1 cellular context compared by ENCODE assay signal in the genomic region with DNA sequence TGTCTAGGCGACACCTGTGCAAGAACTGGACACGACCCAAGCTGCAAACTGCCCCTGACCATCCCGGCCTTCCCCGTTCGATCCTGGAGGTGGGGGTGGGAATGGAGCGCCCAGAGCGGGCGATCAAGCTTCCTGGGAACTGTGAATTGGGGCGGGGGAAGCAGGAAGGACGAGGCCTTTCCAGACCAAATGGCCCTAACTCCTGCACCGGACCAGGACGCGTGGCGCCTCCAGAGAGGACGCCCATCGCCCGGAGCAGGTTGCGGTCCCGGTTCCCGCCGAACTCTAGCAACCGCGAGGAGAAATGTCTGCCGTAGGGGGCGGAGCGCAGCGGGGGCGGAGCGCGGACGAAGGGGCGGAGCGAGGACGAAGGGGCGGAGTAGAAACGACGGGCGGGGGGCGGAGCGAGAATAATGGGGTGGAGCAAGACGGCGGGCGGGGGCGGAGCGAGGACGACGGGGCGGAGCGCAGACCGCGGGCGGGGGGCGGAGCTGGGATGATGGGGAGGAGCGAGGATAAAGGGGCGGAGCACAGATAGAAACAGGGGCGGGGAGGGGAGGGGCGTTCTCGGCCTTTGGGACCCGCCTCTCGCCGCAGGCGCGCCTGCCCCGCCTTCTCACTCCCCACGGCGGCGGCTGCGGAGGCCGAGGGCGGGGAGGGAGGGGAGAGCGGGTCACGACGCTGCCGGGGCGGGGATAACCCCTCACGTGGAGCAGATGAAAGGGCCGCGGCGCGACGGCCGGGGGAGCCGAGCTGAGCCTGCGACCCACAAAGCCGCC.
TF ChIP-seq lines count a peak whose summit lies in the region.

A gene (plus strand): TSS at position 695 of the 779 bp plus-strand sequence. CDS start 195 bp downstream, outside the sequence.

TF ChIP-seq in HepG2, 621 proteins besides CTCF, POLR2A, EP300 and RAD21 (continued from another document and continues in another):
- TF ChIP-seq RBM22 (optimal IDR thresholded peaks at IDR 0.05; ENCODE audit: low read length) (no peak), ZBTB42 (CRISPR knock-in tag; IDR thresholded peaks at IDR 0.05) (no peak), NR2F1 (CRISPR knock-in tag; IDR thresholded peaks at IDR 0.05) (peak in 1 of 2 experiments; percentile 69; a peak in 1 of 4 replicates), RELA (CRISPR knock-in tag; IDR thresholded peaks at IDR 0.05) (0 out of 2 replicates have a peak, but pooled peaks have one; percentile 40), RCOR2 (CRISPR knock-in tag; IDR thresholded peaks at IDR 0.05) (0 out of 2 replicates have a peak, but pooled peaks have one; percentile 33), MYC (CRISPR knock-in tag; IDR thresholded peaks at IDR 0.05; ENCODE audit: borderline replicate concordance) (peak; percentile 74), ZFYVE20 (CRISPR knock-in tag; IDR thresholded peaks at IDR 0.05; ENCODE audit: borderline replicate concordance, low read depth) (no peak), ZNF564 (CRISPR knock-in tag; IDR thresholded peaks at IDR 0.05) (peak; percentile 63; the same call in 1 of the 2 replicates), ZNF713 (CRISPR knock-in tag; IDR thresholded peaks at IDR 0.05) (no peak), SP2 (CRISPR knock-in tag; IDR thresholded peaks at IDR 0.05) (no peak), ZNF136 (CRISPR knock-in tag; IDR thresholded peaks at IDR 0.05; ENCODE audit: low read depth) (peak; percentile 82; the same call in 1 of the 2 replicates), FOXA3 (CRISPR knock-in tag; IDR thresholded peaks at IDR 0.05) (peak; percentile 37), DPF2 (CRISPR knock-in tag; IDR thresholded peaks at IDR 0.05; ENCODE audit: borderline replicate concordance, low read depth) (no peak), ZNF10 (CRISPR knock-in tag; IDR thresholded peaks at IDR 0.05; ENCODE audit: borderline replicate concordance, low read depth) (no peak), ZNF296 (CRISPR knock-in tag; conservative IDR thresholded peaks at IDR 0.05) (0 out of 2 replicates have a peak, but pooled peaks have one; percentile 11), NFKBIZ (CRISPR knock-in tag; IDR thresholded peaks at IDR 0.05) (no peak), PHF8 (CRISPR knock-in tag; IDR thresholded peaks at IDR 0.05) (peak; percentile 71), ZSCAN30 (CRISPR knock-in tag; IDR thresholded peaks at IDR 0.05) (no peak), SOX5 (CRISPR knock-in tag; IDR thresholded peaks at IDR 0.05; ENCODE audit: borderline replicate concordance) (peak; percentile 61), GLI4 (CRISPR knock-in tag; IDR thresholded peaks at IDR 0.05; ENCODE audit: borderline replicate concordance) (peak; percentile 38; the same call in 1 of the 2 replicates), TMF1 (CRISPR knock-in tag; IDR thresholded peaks at IDR 0.05; ENCODE audit: low read depth) (no peak; the same call in 1 of the 2 replicates), CBX5 (CRISPR knock-in tag; IDR thresholded peaks at IDR 0.05; ENCODE audit: borderline replicate concordance) (no peak), TCF12 (IDR thresholded peaks at IDR 0.05) (no peak), TCF12 (CRISPR knock-in tag; IDR thresholded peaks at IDR 0.05) (peak; percentile 26; the same call in 1 of the 2 replicates), HDAC1 (CRISPR knock-in tag; IDR thresholded peaks at IDR 0.05) (peak; percentile 81), U2AF1 (optimal IDR thresholded peaks at IDR 0.05; ENCODE audit: low read depth, low read length) (no peak), ZNF567 (CRISPR knock-in tag; IDR thresholded peaks at IDR 0.05; ENCODE audit: borderline replicate concordance) (no peak), SRSF9 (IDR thresholded peaks at IDR 0.05; ENCODE audit: borderline replicate concordance, insufficient read depth, low read depth, low read length, poor library complexity, severe bottlenecking) (no peak)
- TF ChIP-seq, protein P1, sequence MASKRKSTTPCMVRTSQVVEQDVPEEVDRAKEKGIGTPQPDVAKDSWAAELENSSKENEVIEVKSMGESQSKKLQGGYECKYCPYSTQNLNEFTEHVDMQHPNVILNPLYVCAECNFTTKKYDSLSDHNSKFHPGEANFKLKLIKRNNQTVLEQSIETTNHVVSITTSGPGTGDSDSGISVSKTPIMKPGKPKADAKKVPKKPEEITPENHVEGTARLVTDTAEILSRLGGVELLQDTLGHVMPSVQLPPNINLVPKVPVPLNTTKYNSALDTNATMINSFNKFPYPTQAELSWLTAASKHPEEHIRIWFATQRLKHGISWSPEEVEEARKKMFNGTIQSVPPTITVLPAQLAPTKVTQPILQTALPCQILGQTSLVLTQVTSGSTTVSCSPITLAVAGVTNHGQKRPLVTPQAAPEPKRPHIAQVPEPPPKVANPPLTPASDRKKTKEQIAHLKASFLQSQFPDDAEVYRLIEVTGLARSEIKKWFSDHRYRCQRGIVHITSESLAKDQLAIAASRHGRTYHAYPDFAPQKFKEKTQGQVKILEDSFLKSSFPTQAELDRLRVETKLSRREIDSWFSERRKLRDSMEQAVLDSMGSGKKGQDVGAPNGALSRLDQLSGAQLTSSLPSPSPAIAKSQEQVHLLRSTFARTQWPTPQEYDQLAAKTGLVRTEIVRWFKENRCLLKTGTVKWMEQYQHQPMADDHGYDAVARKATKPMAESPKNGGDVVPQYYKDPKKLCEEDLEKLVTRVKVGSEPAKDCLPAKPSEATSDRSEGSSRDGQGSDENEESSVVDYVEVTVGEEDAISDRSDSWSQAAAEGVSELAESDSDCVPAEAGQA (IDR thresholded peaks at IDR 0.05; ENCODE audit: low read depth) = no peak; the same call in 1 of the 2 replicates
- TF ChIP-seq, protein P1 (CRISPR knock-in tag; IDR thresholded peaks at IDR 0.05; ENCODE audit: borderline replicate concordance) = no peak
- TF ChIP-seq, protein P2, sequence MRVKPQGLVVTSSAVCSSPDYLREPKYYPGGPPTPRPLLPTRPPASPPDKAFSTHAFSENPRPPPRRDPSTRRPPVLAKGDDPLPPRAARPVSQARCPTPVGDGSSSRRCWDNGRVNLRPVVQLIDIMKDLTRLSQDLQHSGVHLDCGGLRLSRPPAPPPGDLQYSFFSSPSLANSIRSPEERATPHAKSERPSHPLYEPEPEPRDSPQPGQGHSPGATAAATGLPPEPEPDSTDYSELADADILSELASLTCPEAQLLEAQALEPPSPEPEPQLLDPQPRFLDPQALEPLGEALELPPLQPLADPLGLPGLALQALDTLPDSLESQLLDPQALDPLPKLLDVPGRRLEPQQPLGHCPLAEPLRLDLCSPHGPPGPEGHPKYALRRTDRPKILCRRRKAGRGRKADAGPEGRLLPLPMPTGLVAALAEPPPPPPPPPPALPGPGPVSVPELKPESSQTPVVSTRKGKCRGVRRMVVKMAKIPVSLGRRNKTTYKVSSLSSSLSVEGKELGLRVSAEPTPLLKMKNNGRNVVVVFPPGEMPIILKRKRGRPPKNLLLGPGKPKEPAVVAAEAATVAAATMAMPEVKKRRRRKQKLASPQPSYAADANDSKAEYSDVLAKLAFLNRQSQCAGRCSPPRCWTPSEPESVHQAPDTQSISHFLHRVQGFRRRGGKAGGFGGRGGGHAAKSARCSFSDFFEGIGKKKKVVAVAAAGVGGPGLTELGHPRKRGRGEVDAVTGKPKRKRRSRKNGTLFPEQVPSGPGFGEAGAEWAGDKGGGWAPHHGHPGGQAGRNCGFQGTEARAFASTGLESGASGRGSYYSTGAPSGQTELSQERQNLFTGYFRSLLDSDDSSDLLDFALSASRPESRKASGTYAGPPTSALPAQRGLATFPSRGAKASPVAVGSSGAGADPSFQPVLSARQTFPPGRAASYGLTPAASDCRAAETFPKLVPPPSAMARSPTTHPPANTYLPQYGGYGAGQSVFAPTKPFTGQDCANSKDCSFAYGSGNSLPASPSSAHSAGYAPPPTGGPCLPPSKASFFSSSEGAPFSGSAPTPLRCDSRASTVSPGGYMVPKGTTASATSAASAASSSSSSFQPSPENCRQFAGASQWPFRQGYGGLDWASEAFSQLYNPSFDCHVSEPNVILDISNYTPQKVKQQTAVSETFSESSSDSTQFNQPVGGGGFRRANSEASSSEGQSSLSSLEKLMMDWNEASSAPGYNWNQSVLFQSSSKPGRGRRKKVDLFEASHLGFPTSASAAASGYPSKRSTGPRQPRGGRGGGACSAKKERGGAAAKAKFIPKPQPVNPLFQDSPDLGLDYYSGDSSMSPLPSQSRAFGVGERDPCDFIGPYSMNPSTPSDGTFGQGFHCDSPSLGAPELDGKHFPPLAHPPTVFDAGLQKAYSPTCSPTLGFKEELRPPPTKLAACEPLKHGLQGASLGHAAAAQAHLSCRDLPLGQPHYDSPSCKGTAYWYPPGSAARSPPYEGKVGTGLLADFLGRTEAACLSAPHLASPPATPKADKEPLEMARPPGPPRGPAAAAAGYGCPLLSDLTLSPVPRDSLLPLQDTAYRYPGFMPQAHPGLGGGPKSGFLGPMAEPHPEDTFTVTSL (CRISPR knock-in tag; IDR thresholded peaks at IDR 0.05; ENCODE audit: borderline replicate concordance) = no peak
- TF ChIP-seq, protein P3, sequence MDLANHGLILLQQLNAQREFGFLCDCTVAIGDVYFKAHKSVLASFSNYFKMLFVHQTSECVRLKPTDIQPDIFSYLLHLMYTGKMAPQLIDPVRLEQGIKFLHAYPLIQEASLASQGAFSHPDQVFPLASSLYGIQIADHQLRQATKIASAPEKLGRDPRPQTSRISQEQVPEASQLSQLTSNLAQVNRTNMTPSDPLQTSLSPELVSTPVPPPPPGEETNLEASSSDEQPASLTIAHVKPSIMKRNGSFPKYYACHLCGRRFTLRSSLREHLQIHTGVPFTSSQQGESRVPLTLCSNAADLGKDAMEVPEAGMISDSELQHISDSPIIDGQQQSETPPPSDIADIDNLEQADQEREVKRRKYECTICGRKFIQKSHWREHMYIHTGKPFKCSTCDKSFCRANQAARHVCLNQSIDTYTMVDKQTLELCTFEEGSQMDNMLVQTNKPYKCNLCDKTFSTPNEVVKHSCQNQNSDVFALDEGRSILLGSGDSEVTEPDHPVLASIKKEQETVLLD (CRISPR knock-in tag; IDR thresholded peaks at IDR 0.05; ENCODE audit: low read depth) = no peak
- TF ChIP-seq, protein P4, sequence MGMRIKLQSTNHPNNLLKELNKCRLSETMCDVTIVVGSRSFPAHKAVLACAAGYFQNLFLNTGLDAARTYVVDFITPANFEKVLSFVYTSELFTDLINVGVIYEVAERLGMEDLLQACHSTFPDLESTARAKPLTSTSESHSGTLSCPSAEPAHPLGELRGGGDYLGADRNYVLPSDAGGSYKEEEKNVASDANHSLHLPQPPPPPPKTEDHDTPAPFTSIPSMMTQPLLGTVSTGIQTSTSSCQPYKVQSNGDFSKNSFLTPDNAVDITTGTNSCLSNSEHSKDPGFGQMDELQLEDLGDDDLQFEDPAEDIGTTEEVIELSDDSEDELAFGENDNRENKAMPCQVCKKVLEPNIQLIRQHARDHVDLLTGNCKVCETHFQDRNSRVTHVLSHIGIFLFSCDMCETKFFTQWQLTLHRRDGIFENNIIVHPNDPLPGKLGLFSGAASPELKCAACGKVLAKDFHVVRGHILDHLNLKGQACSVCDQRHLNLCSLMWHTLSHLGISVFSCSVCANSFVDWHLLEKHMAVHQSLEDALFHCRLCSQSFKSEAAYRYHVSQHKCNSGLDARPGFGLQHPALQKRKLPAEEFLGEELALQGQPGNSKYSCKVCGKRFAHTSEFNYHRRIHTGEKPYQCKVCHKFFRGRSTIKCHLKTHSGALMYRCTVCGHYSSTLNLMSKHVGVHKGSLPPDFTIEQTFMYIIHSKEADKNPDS (CRISPR knock-in tag; IDR thresholded peaks at IDR 0.05) = no peak
- TF ChIP-seq, protein P5, sequence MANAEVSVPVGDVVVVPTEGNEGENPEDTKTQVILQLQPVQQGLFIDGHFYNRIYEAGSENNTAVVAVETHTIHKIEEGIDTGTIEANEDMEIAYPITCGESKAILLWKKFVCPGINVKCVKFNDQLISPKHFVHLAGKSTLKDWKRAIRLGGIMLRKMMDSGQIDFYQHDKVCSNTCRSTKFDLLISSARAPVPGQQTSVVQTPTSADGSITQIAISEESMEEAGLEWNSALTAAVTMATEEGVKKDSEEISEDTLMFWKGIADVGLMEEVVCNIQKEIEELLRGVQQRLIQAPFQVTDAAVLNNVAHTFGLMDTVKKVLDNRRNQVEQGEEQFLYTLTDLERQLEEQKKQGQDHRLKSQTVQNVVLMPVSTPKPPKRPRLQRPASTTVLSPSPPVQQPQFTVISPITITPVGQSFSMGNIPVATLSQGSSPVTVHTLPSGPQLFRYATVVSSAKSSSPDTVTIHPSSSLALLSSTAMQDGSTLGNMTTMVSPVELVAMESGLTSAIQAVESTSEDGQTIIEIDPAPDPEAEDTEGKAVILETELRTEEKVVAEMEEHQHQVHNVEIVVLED (CRISPR knock-in tag; IDR thresholded peaks at IDR 0.05; ENCODE audit: borderline replicate concordance) = peak; percentile 69; the same call in 1 of the 2 replicates
- TF ChIP-seq, protein P6, sequence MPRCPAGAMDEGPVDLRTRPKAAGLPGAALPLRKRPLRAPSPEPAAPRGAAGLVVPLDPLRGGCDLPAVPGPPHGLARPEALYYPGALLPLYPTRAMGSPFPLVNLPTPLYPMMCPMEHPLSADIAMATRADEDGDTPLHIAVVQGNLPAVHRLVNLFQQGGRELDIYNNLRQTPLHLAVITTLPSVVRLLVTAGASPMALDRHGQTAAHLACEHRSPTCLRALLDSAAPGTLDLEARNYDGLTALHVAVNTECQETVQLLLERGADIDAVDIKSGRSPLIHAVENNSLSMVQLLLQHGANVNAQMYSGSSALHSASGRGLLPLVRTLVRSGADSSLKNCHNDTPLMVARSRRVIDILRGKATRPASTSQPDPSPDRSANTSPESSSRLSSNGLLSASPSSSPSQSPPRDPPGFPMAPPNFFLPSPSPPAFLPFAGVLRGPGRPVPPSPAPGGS (CRISPR knock-in tag; IDR thresholded peaks at IDR 0.05) = peak; percentile 81
- TF ChIP-seq, protein P7, sequence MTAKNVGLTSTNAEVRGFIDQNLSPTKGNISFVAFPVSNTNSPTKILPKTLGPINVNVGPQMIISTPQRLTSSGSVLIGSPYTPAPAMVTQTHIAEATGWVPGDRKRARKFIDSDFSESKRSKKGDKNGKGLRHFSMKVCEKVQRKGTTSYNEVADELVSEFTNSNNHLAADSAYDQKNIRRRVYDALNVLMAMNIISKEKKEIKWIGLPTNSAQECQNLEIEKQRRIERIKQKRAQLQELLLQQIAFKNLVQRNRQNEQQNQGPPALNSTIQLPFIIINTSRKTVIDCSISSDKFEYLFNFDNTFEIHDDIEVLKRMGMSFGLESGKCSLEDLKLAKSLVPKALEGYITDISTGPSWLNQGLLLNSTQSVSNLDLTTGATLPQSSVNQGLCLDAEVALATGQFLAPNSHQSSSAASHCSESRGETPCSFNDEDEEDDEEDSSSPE (CRISPR knock-in tag; IDR thresholded peaks at IDR 0.05) = peak; percentile 81
